ENCODE assay signal across 23 cellular contexts in genomic region chr2:70061317-70061716, GRCh38. TPM values are rescaled to one million over a fixed set of nuclear protein-coding genes. Genes with fewer than 3 reads are reported as not detected.
DNase-seq lines count a peak whose midpoint lies in the region; ATAC-seq, FAIRE-seq and TF ChIP-seq lines count a peak whose summit lies in the region.
"Had no signal": no experiment of that assay in that cellular context is flagged by ENCODE, and none has a peak within 500 bp of the region (broad histone marks: within the 10 kb centered on the region; RNA-seq: fewer than 3 reads in every experiment).

No MANE protein-coding gene starts in this region.

- POLR2A ChIA-PET in activated CD4-positive, alpha-beta T cell treated with anti-CD3 and anti-CD28 coated beads, Interleukin-2, amount 10 ng/mL, durations not matched to agents 7 days and 5 days (lab: Charles Lee) = no interaction called here
- POLR2A ChIA-PET in HepG2 (lab: Yijun Ruan, JAX) = interaction anchor here (1.3 to 5.5 kb wide), 3 partner anchors 9 to 147 kb away, joined by 3 to 24 read pairs (median 4); partner anchors contain the start of gene MXD1

- no peak for TF ChIP-seq EP300 in HepG2 (IDR thresholded peaks at IDR 0.05; ENCODE audit: low read depth in 2 of 2, low read length in 2 of 2)
- TF ChIP-seq EP300 in HepG2 (CRISPR knock-in tag; IDR thresholded peaks at IDR 0.05; ENCODE audit: borderline replicate concordance) = no peak

- H3K27me3 ChIP-seq in liver (ENCODE audit: control insufficient read depth in 4 of 4, insufficient read depth in 4 of 4, low read length in 3 of 4) (no peaks in the 10 kb centered on the region), HepG2 (ENCODE audit: control insufficient read depth in 1 of 2, insufficient read depth in 2 of 2, low read length in 2 of 2) (no peaks in the 10 kb centered on the region), right lobe of liver (no peaks in the 10 kb centered on the region)
- H3K27me3 ChIP-seq: BLaER1 had no signal

- no peak for ATAC-seq in HepG2
- ATAC-seq in right lobe of liver = peak; percentile 34 to 59 (median 44)
- no peak for ATAC-seq in HG02571 (IDR thresholded peaks at IDR 0.05; ENCODE audit: unreplicated experiment)
- ATAC-seq: CD8-positive, alpha-beta T cell had no signal

- H3K27ac ChIP-seq in liver (ENCODE audit: low read depth in 1 of 2, low read length in 2 of 2) (no peak overlapping the region), HepG2 (ENCODE audit: extremely low read length, insufficient read depth, low read length) (no peak overlapping the region), right lobe of liver (no peak overlapping the region)
- H3K27ac ChIP-seq: 22Rv1, BLaER1, C4-2B had no signal

- peak overlapping the region; percentile 33 for H3K27ac Mint-ChIP-seq in activated CD4-positive, alpha-beta T cell treated with anti-CD3 and anti-CD28 coated beads, Interleukin-2, amount 10 ng/mL, durations not matched to agents 7 days and 5 days
- H3K27ac Mint-ChIP-seq: B cell; CD4-positive, CD25-positive, alpha-beta regulatory T cell; CD8-positive, alpha-beta T cell had no signal

- in situ Hi-C loops in HepG2 (cut with HindIII; ENCODE audit: extremely low pct_ligation_motif_present, low pct_unique_long_range_greater_than_20kb) = no loop called here

- TF ChIP-seq RAD21 in liver (IDR thresholded peaks at IDR 0.05) (no peak), HepG2 (CRISPR knock-in tag; IDR thresholded peaks at IDR 0.05) (no peak)

- intact Hi-C loops in HepG2 (cut with micrococcal nuclease; ENCODE audit: unreplicated experiment) = no loop called here
- intact Hi-C loops in right lobe of liver (cut with DNase I) = loop anchor here (10.0 kb wide), 2 partner anchors 127 to 147 kb away; partner anchors contain the start of gene MXD1 (in 1 of the 2)

- CTCF ChIA-PET in activated CD4-positive, alpha-beta T cell treated with anti-CD3 and anti-CD28 coated beads, Interleukin-2, amount 10 ng/mL, durations not matched to agents 7 days and 5 days (lab: Charles Lee) = interaction anchor here (1.3 to 2.0 kb wide), 3 partner anchors 10 to 147 kb away, joined by 3 to 10 read pairs (median 6); no protein-coding TSS in a partner anchor
- CTCF ChIA-PET in HepG2 (lab: Yijun Ruan, JAX; ENCODE audit: low intra/inter-chr PET ratio, low total read pairs) = interaction anchor here (1.5 kb wide), 1 partner anchor 150 kb away, joined by 3 read pairs; no protein-coding TSS in a partner anchor

- H3K4me3 Mint-ChIP-seq in activated CD4-positive, alpha-beta T cell treated with anti-CD3 and anti-CD28 coated beads, Interleukin-2, amount 10 ng/mL, durations not matched to agents 7 days and 5 days = no peak overlapping the region
- H3K4me3 Mint-ChIP-seq: B cell; CD4-positive, CD25-positive, alpha-beta regulatory T cell; CD8-positive, alpha-beta T cell had no signal

- H3K4me3 ChIP-seq in liver (ENCODE audit: low read depth in 1 of 3, low read length in 3 of 3) = no peak overlapping the region
- no peak overlapping the region for H3K4me3 ChIP-seq in HepG2 (replicated peaks in 1 of 3; ENCODE audit: insufficient read depth in 1 of 3, low read depth in 2 of 3, low read length in 3 of 3)
- H3K4me3 ChIP-seq in right lobe of liver = no peak overlapping the region
- H3K4me3 ChIP-seq: BLaER1, HAP-1 had no signal

- H3K9me3 ChIP-seq in liver (ENCODE audit: control insufficient read depth in 4 of 4, low read length in 3 of 4) (no peaks in the 10 kb centered on the region), HepG2 (ENCODE audit: low read length) (no peaks in the 10 kb centered on the region), right lobe of liver (no peaks in the 10 kb centered on the region)
- H3K9me3 ChIP-seq: Caco-2, HAP-1 had no signal

- no peak overlapping the region for H3K4me2 ChIP-seq in HepG2 (ENCODE audit: low read depth, low read length)
- H3K4me2 ChIP-seq: BLaER1 had no signal

- H3K36me3 ChIP-seq in liver (ENCODE audit: control insufficient read depth in 4 of 4, insufficient read depth in 3 of 4, low read depth in 1 of 4, low read length in 3 of 4) (peaks cover 7 to 43% (median 29%) of the 10 kb centered on the region in 4 donors), HepG2 (replicated peaks in 1 of 2; ENCODE audit: control insufficient read depth in 1 of 2, insufficient read depth in 2 of 2, low read length in 2 of 2) (peaks cover 28 to 65% of the 10 kb centered on the region in 2 experiments), right lobe of liver (peaks cover 0 to 40% (median 18%) of the 10 kb centered on the region in 4 donors)

- H3K79me2 ChIP-seq in HepG2 (ENCODE audit: insufficient read depth, low read length) = no peaks in the 10 kb centered on the region

- H3K4me1 ChIP-seq in liver (ENCODE audit: control insufficient read depth in 4 of 4, insufficient read depth in 4 of 4, low read length in 3 of 4) = no peaks in the 10 kb centered on the region
- H3K4me1 ChIP-seq in HepG2 (ENCODE audit: insufficient read depth, low read length) = no peaks in the 10 kb centered on the region
- H3K4me1 ChIP-seq in right lobe of liver = no peaks in the 10 kb centered on the region
- H3K4me1 ChIP-seq: BLaER1, Caco-2, HAP-1 had no signal

- no peak for FAIRE-seq in HepG2 (lab: Jason Lieb, UNC)
- FAIRE-seq: A204.1, G401.6, GM12892, H54 had no signal

- no peak for DNase-seq in activated CD4-positive, alpha-beta T cell treated with anti-CD3 and anti-CD28 coated beads, Interleukin-2, amount 10 ng/mL, durations not matched to agents 7 days and 5 days
- no peak for DNase-seq in activated CD4-positive, alpha-beta T cell treated with anti-CD3 and anti-CD28 coated beads, Interleukin-2, amount 50 U/mL, for 1 hour
- DNase-seq in HepG2 (ENCODE audit: low spot score) (no peak), right lobe of liver (peak in 1 of 3 donors; percentile 42)
- DNase-seq in stimulated activated CD4-positive, alpha-beta T cell treated with anti-CD3 and anti-CD28 coated beads, Interleukin-12 subunit alpha, Interleukin-12 subunit beta, amount 100 ng/mL, for 4 hours = no peak
- DNase-seq in stimulated activated CD4-positive, alpha-beta T cell treated with anti-CD3 and anti-CD28 coated beads, Interleukin-4, amount 100 ng/mL, for 1 hour = no peak
- DNase-seq: Caco-2; CD4-positive, CD25-positive, alpha-beta regulatory T cell; CD8-positive, alpha-beta T cell; DMS153; DND-41; GOT3 had no signal

- TF ChIP-seq CTCF in liver (IDR thresholded peaks at IDR 0.05; ENCODE audit: low read depth, low read length, missing input control) (no peak), HepG2 (CRISPR knock-in tag; IDR thresholded peaks at IDR 0.05) (no peak), right lobe of liver (IDR thresholded peaks at IDR 0.05) (no peak)

- no peak overlapping the region for H2AFZ ChIP-seq in HepG2 (ENCODE audit: low read length)

- whole genome bisulfite sequencing in liver = 83% methylated on average over 2 of the region's 2 CpGs
- WGBS in HepG2 (ENCODE audit: low lambda C conversion rate) = 94% methylated on average over 2 of the region's 2 CpGs
- 65% methylated on average over 2 of the region's 2 CpGs for WGBS in right lobe of liver (ENCODE audit: insufficient coverage, low coverage, low lambda C conversion rate, missing lambda C conversion rate)

- no peaks in the 10 kb centered on the region for H3K27me3 Mint-ChIP-seq in activated CD4-positive, alpha-beta T cell treated with anti-CD3 and anti-CD28 coated beads, Interleukin-2, amount 10 ng/mL, durations not matched to agents 7 days and 5 days
- H3K27me3 Mint-ChIP-seq: B cell; CD4-positive, CD25-positive, alpha-beta regulatory T cell had no signal

- no peaks in the 10 kb centered on the region for H3K9me3 Mint-ChIP-seq in activated CD4-positive, alpha-beta T cell treated with anti-CD3 and anti-CD28 coated beads, Interleukin-2, amount 10 ng/mL, durations not matched to agents 7 days and 5 days
- H3K9me3 Mint-ChIP-seq: CD4-positive, CD25-positive, alpha-beta regulatory T cell; CD8-positive, alpha-beta T cell had no signal

- H3K4me1 Mint-ChIP-seq in activated CD4-positive, alpha-beta T cell treated with anti-CD3 and anti-CD28 coated beads, Interleukin-2, amount 10 ng/mL, durations not matched to agents 7 days and 5 days = peaks cover 10% of the 10 kb centered on the region
- H3K4me1 Mint-ChIP-seq: B cell had no signal

- no peak overlapping the region for H3K9ac ChIP-seq in liver (ENCODE audit: low read depth in 1 of 2, low read length in 2 of 2)
- no peak overlapping the region for H3K9ac ChIP-seq in HepG2 (ENCODE audit: insufficient read depth, low read depth, low read length)
- H3K9ac ChIP-seq: BLaER1 had no signal

- peaks cover 44% of the 10 kb centered on the region for H3K36me3 Mint-ChIP-seq in activated CD4-positive, alpha-beta T cell treated with anti-CD3 and anti-CD28 coated beads, Interleukin-2, amount 10 ng/mL, durations not matched to agents 7 days and 5 days (ENCODE audit: low read depth)

- no peaks in the 10 kb centered on the region for H4K20me1 ChIP-seq in HepG2 (ENCODE audit: insufficient read depth, low read length)
- H4K20me1 ChIP-seq: BLaER1 had no signal

- no TSS peak for BruUV-seq in HepG2 (replicated peaks; lab: Mats Ljungman, UMichigan)

- no peak for TF ChIP-seq POLR2A in HepG2 (IDR thresholded peaks at IDR 0.05; ENCODE audit: insufficient read depth in 1 of 2, low read depth in 2 of 2, low read length in 2 of 2)
- no peak for TF ChIP-seq POLR2A in right lobe of liver (IDR thresholded peaks at IDR 0.05)

RNA-seq across cellular contexts. Expression of gene PCBP1, which starts 26.0 kb away (rescaled TPM):
- total RNA-seq in activated CD4-positive, alpha-beta T cell treated with anti-CD3 and anti-CD28 coated beads, Interleukin-2, amount 10 ng/mL, durations not matched to agents 7 days and 5 days = 100 to 1,000 TPM; 527 to 544 TPM
- total RNA-seq in liver = 10 to 100 TPM; 64.0 to 87.9 TPM
- polyA plus RNA-seq in liver = 100 to 1,000 TPM in 1 of 2 donors, 10 to 100 TPM in 1; 88.0 to 202 TPM
- total RNA-seq in HepG2 (2016; rRNA removed; fragmentation: Illumina TruSeq; extraction: Trizol) = 32.0 and 104 TPM in 2 replicates
- total RNA-seq in HepG2 (2016; cell fraction: cytosol; rRNA removed; fragmentation: Illumina TruSeq; extraction: Trizol; ENCODE audit: low read depth) = 39.6 and 40.9 TPM in 2 replicates
- 30.2 and 107 TPM in 2 replicates for total RNA-seq in HepG2 (2016; cell fraction: insoluble cytoplasmic fraction; rRNA removed; fragmentation: Illumina TruSeq; extraction: Trizol)
- total RNA-seq in HepG2 (2016; cell fraction: membrane; rRNA removed; fragmentation: Illumina TruSeq; extraction: Trizol) = 84.5 and 86.5 TPM in 2 replicates
- total RNA-seq in HepG2 (2016; cell fraction: nucleus; rRNA removed; fragmentation: Illumina TruSeq; extraction: Trizol) = 54.5 and 55.6 TPM in 2 replicates
- 137 and 144 TPM in 2 replicates for polyA plus RNA-seq in HepG2 (2011; rRNA removed)
- 140 and 145 TPM in 2 replicates for polyA plus RNA-seq in HepG2 (2011; cell fraction: cytosol; rRNA removed)
- 80.5 and 83.2 TPM in 2 replicates for polyA plus RNA-seq in HepG2 (2011; cell fraction: nucleus; rRNA removed)
- polyA plus RNA-seq in HepG2 (2012) = 391 and 423 TPM in 2 replicates
- 248 and 249 TPM in 2 replicates for polyA plus RNA-seq in HepG2 (2016; cell fraction: cytosol; fragmentation: Illumina TruSeq; extraction: Trizol; ENCODE audit: low read depth)
- polyA plus RNA-seq in HepG2 (2016; cell fraction: insoluble cytoplasmic fraction; fragmentation: Illumina TruSeq; extraction: Trizol; ENCODE audit: low read depth) = 461 and 517 TPM in 2 replicates
- polyA plus RNA-seq in HepG2 (2016; cell fraction: membrane; fragmentation: Illumina TruSeq; extraction: Trizol; ENCODE audit: low read depth) = 274 and 290 TPM in 2 replicates
- 271 and 294 TPM in 2 replicates for polyA plus RNA-seq in HepG2 (2016; cell fraction: nucleus; fragmentation: Illumina TruSeq; extraction: Trizol; ENCODE audit: insufficient read depth, low read depth)
- polyA minus RNA-seq in HepG2 (2011; rRNA and poly(A)+ RNA removed; ENCODE audit: low replicate concordance) = 74.9 and 159 TPM in 2 replicates
- 114 and 126 TPM in 2 replicates for polyA minus RNA-seq in HepG2 (2011; cell fraction: cytosol; rRNA and poly(A)+ RNA removed)
- polyA minus RNA-seq in HepG2 (2011; cell fraction: nucleus; rRNA and poly(A)+ RNA removed) = 41.5 and 41.8 TPM in 2 replicates
- total RNA-seq in right lobe of liver = 100 to 1,000 TPM; 147 to 220 (median 178) TPM

Comparison
In these comparisons a context has a peak if more than half of its experiments do, and no peak if none do; other contexts are left out.
1. ATAC-seq: peak in right lobe of liver (4 of 4); none in HepG2 (single experiment) and HG02571 (single experiment).